In the genomic region with DNA sequence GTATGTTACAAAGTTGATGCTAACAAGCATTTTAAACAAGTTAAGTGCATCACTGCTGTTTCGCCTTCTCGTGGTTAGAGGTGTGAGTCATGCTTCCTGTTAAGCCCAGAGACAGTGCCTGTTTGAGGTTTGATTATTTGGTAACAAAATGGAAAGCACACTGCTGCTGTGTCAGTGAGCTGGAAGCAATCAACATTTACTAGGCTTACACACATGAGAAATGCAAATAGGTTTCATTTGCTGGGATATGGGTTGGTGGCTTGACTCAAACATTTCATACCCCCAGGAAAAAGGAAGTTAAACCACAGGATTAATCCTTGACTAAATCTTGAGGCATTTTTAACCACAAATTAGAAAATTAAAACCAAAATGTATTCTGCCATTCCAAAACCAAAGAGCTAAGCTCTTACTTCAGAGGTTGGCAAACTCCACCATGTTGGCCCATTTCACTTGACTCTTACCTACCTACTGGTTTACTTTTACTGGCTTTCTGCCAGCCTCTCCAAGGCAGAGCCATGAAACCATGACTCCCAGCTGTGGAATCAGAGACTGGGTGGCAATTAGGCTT, we compare ENCODE assay signal across 8 cellular contexts.
DNase-seq lines count a peak whose midpoint lies in the region; FAIRE-seq and TF ChIP-seq lines count a peak whose summit lies in the region.

No MANE protein-coding gene starts in this region.

- H3K4me1 Mint-ChIP-seq in T-helper 2 cell treated with Interferon-gamma antibody and Interleukin-4, amounts not matched to agents 5 μg/mL and 100 μg/mL, for 36 hours (ENCODE audit: low read depth): peaks cover 21% of the 10 kb centered on the region

- no peaks in the 10 kb centered on the region for H3K9me3 Mint-ChIP-seq in T-helper 2 cell treated with Interferon-gamma antibody and Interleukin-4, amounts not matched to agents 5 μg/mL and 100 μg/mL, for 36 hours

- peak overlapping the region; percentile 81 for H3K27ac ChIP-seq in osteoblast (ENCODE audit: low read depth, low read length)

- no peak for TF ChIP-seq POLR2A in H54 (IDR thresholded peaks at IDR 0.05; ENCODE audit: low read depth, low read length)

- peak overlapping the region; percentile 69 for H3K27ac Mint-ChIP-seq in T-helper 2 cell treated with Interferon-gamma antibody and Interleukin-4, amounts not matched to agents 5 μg/mL and 100 μg/mL, for 36 hours

- H3K27me3 ChIP-seq in MG63 (no peaks in the 10 kb centered on the region), osteoblast (ENCODE audit: insufficient read depth, low read length) (no peaks in the 10 kb centered on the region)

- peak; percentile 100 for FAIRE-seq in H54 (lab: Jason Lieb, UNC)

- H3K9me3 ChIP-seq in MG63: no peaks in the 10 kb centered on the region; the same call in 1 of the 2 replicates
- no peaks in the 10 kb centered on the region for H3K9me3 ChIP-seq in osteoblast (ENCODE audit: low read depth, low read length)

- no peaks in the 10 kb centered on the region for H3K36me3 Mint-ChIP-seq in T-helper 2 cell treated with Interferon-gamma antibody and Interleukin-4, amounts not matched to agents 5 μg/mL and 100 μg/mL, for 36 hours (ENCODE audit: low read depth)

- peak overlapping the region; percentile 67 for H3K4me2 ChIP-seq in osteoblast (ENCODE audit: insufficient read depth, low read length)

- H2AFZ ChIP-seq in osteoblast (ENCODE audit: low read length): peak overlapping the region; percentile 54

- H3K27me3 Mint-ChIP-seq in T-helper 2 cell treated with Interferon-gamma antibody and Interleukin-4, amounts not matched to agents 5 μg/mL and 100 μg/mL, for 36 hours (ENCODE audit: low read depth): peaks cover 5% of the 10 kb centered on the region

- H3K4me1 ChIP-seq in osteoblast (ENCODE audit: insufficient read depth, low read length): peaks cover 37% of the 10 kb centered on the region

- peak overlapping the region; percentile 28 for H3K4me3 Mint-ChIP-seq in T-helper 2 cell treated with Interferon-gamma antibody and Interleukin-4, amounts not matched to agents 5 μg/mL and 100 μg/mL, for 36 hours

- H3K79me2 ChIP-seq in osteoblast (ENCODE audit: insufficient read depth, low read length): no peaks in the 10 kb centered on the region

- TF ChIP-seq CTCF in cardiac fibroblast (IDR thresholded peaks at IDR 0.05; ENCODE audit: low read depth, low read length) (no peak), osteoblast (IDR thresholded peaks at IDR 0.05; ENCODE audit: extremely low read depth, low read depth, low read length) (no peak)

- H3K4me3 ChIP-seq in MG63 (no peak overlapping the region), cardiac fibroblast (replicated peaks in 1 of 2; ENCODE audit: low read depth in 2 of 2, low read length in 2 of 2) (no peak overlapping the region), osteoblast (ENCODE audit: insufficient read depth, low read length) (no peak overlapping the region)

- peak; percentile 84 for DNase-seq in GM03348 (ENCODE audit: low spot score)
- peak; percentile 67 for DNase-seq in H54 (ENCODE audit: insufficient read length, low spot score)
- peak; percentile 87 for DNase-seq in MG63
- DNase-seq in T-helper 2 cell treated with Interferon-gamma antibody and Interleukin-4, amounts not matched to agents 5 μg/mL and 100 μg/mL, for 36 hours (ENCODE audit: low spot score): peak; percentile 65
- peak; percentile 93 to 96 for DNase-seq in cardiac fibroblast (ENCODE audit: low read depth in 2 of 2)
- peak; percentile 62 for DNase-seq in osteoblast (ENCODE audit: insufficient read length, low spot score, missing footprints)
- no peak for DNase-seq in middle frontal gyrus (ENCODE audit: extremely low spot score, low spot score)
- no peak for DNase-seq in nucleus accumbens (lab: John Stamatoyannopoulos, UW)

- H3K36me3 ChIP-seq in MG63 (no peaks in the 10 kb centered on the region), osteoblast (ENCODE audit: insufficient read depth, low read length) (no peaks in the 10 kb centered on the region)

- H4K20me1 ChIP-seq in osteoblast (ENCODE audit: insufficient read depth, low read length): no peaks in the 10 kb centered on the region

Comparison
In these comparisons a context has a peak if more than half of its experiments do, and no peak if none do; other contexts are left out.
1. DNase-seq: peak in GM03348 (single experiment), H54 (single experiment), MG63 (single experiment), T-helper 2 cell treated with Interferon-gamma antibody and Interleukin-4, amounts not matched to agents 5 μg/mL and 100 μg/mL, for 36 hours (single experiment), cardiac fibroblast (2 of 2) and osteoblast (single experiment); none in middle frontal gyrus (single experiment) and nucleus accumbens (0 of 56).